Comparison of ENCODE assay signal across 1 cellular context in the genomic region with DNA sequence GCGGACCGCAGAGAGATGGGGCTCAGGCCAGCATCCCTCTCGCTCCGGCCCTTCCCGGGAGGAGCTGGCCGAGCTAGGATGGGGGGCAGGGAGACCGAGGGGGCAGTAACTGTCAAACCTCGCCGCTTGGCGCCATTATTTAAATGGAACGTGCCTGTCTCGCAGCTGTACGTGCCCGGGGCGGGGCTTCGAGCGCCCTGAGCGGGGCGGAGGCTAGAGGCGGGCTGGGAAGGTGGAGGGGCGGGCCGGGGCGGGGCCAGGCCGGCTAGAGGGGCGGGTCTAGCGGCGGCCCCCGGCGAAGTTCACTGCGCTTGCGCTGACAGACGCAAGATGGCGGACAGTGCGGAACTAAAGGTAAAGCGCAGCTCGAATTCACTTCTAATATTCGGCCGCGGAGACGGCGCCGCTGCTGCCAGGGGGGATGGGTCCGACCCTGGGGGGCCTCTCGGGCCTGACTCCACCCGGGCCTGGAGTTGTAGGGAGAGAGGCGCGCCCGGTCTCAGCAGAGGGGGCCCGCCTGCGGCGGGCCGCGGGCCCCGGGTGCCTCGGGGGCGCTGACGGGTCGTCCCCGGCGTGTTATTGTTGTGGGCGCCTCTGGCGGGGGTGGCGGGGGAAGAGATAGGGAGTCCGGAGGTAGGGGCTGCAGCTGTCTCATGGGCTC.
A peak's percentile ranks its signal among the peaks of the same experiment; 100 is the strongest.
TF ChIP-seq lines count a peak whose summit lies in the region.

Gene PIAS1, plus strand, starts transcription at position 319 of the 661 bp plus-strand sequence. Its CDS starts 12 bp downstream, at position 331.

TF ChIP-seq in K562, 482 proteins besides CTCF, POLR2A, EP300 and RAD21 (continued from another document and continues in another):
- TF ChIP-seq GMEB1 (CRISPR knock-in tag; IDR thresholded peaks at IDR 0.05), result peak; percentile 96
- TF ChIP-seq MEIS2 (IDR thresholded peaks at IDR 0.05; ENCODE audit: partially characterized antibody), result peak; percentile 51
- 0 out of 2 replicates have a peak, but pooled peaks have one; percentile 9 for TF ChIP-seq ATF7 (IDR thresholded peaks at IDR 0.05)
- TF ChIP-seq ZSCAN32 (CRISPR knock-in tag; IDR thresholded peaks at IDR 0.05), result no peak
- TF ChIP-seq NFRKB (IDR thresholded peaks at IDR 0.05; ENCODE audit: low read depth), result 0 out of 2 replicates have a peak, but pooled peaks have one; percentile 10
- 0 out of 2 replicates have a peak, but pooled peaks have one; percentile 3 for TF ChIP-seq GATAD2B (IDR thresholded peaks at IDR 0.05; ENCODE audit: borderline replicate concordance)
- no peak for TF ChIP-seq FOXP4 (CRISPR knock-in tag; IDR thresholded peaks at IDR 0.05; ENCODE audit: borderline replicate concordance)
- no peak for TF ChIP-seq ZBTB8A (IDR thresholded peaks at IDR 0.05; ENCODE audit: partially characterized antibody)
- peak in 1 of 2 experiments; percentile 87; a peak in 1 of 3 replicates for TF ChIP-seq CBX3 (IDR thresholded peaks at IDR 0.05; ENCODE audit: borderline replicate concordance in 1 of 2, low read length in 2 of 2)
- no peak for TF ChIP-seq ZNF133 (CRISPR knock-in tag; IDR thresholded peaks at IDR 0.05)
- TF ChIP-seq KDM5B (IDR thresholded peaks at IDR 0.05; ENCODE audit: insufficient replicate concordance, low read depth, low read length), result peak; percentile 57
- no peak for TF ChIP-seq CHCHD3 (CRISPR knock-in tag; IDR thresholded peaks at IDR 0.05)
- TF ChIP-seq TAF1 (IDR thresholded peaks at IDR 0.05; ENCODE audit: control insufficient read depth, extremely low read depth, insufficient read depth, low read length, severe bottlenecking), result peak; percentile 87
- TF ChIP-seq ZNF174 (CRISPR knock-in tag; IDR thresholded peaks at IDR 0.05), result no peak
- peak; percentile 73; the same call in 1 of the 2 replicates for TF ChIP-seq ZNF431 (CRISPR knock-in tag; IDR thresholded peaks at IDR 0.05)
- TF ChIP-seq BHLHE40 (IDR thresholded peaks at IDR 0.05; ENCODE audit: low read length), result peak; percentile 92
- 0 out of 2 replicates have a peak, but pooled peaks have one; percentile 74 for TF ChIP-seq CHAMP1 (IDR thresholded peaks at IDR 0.05)
- no peak for TF ChIP-seq CBX5 (IDR thresholded peaks at IDR 0.05; ENCODE audit: borderline replicate concordance, low read depth)
- no peak for TF ChIP-seq STAT5A (IDR thresholded peaks at IDR 0.05; ENCODE audit: borderline replicate concordance, low read length)
- TF ChIP-seq MEF2D (tag; conservative IDR thresholded peaks at IDR 0.05; ENCODE audit: low read depth), result 0 out of 2 replicates have a peak, but pooled peaks have one; percentile 45
- peak; percentile 82 for TF ChIP-seq RNF2 (IDR thresholded peaks at IDR 0.05)
- TF ChIP-seq, protein P1, sequence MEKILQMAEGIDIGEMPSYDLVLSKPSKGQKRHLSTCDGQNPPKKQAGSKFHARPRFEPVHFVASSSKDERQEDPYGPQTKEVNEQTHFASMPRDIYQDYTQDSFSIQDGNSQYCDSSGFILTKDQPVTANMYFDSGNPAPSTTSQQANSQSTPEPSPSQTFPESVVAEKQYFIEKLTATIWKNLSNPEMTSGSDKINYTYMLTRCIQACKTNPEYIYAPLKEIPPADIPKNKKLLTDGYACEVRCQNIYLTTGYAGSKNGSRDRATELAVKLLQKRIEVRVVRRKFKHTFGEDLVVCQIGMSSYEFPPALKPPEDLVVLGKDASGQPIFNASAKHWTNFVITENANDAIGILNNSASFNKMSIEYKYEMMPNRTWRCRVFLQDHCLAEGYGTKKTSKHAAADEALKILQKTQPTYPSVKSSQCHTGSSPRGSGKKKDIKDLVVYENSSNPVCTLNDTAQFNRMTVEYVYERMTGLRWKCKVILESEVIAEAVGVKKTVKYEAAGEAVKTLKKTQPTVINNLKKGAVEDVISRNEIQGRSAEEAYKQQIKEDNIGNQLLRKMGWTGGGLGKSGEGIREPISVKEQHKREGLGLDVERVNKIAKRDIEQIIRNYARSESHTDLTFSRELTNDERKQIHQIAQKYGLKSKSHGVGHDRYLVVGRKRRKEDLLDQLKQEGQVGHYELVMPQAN (IDR thresholded peaks at IDR 0.05; ENCODE audit: borderline replicate concordance), result 0 out of 2 replicates have a peak, but pooled peaks have one; percentile 65
- no peak for TF ChIP-seq NBN (IDR thresholded peaks at IDR 0.05; ENCODE audit: low read depth)
- no peak for TF ChIP-seq MAFG (tag; conservative IDR thresholded peaks at IDR 0.05)
- peak; percentile 94 for TF ChIP-seq POLR2G (IDR thresholded peaks at IDR 0.05; ENCODE audit: low read depth, low read length)
- no peak for TF ChIP-seq ETV1 (tag; conservative IDR thresholded peaks at IDR 0.05; ENCODE audit: low read depth)
- TF ChIP-seq SAP30 (IDR thresholded peaks at IDR 0.05; ENCODE audit: borderline replicate concordance, insufficient read depth, low read depth, low read length, poor library complexity, severe bottlenecking), result peak; percentile 88
- TF ChIP-seq RBFOX2 (IDR thresholded peaks at IDR 0.05; ENCODE audit: low read depth, low read length), result peak; percentile 92
- no peak for TF ChIP-seq PRDM10 (IDR thresholded peaks at IDR 0.05; ENCODE audit: partially characterized antibody)
- TF ChIP-seq, protein P2, sequence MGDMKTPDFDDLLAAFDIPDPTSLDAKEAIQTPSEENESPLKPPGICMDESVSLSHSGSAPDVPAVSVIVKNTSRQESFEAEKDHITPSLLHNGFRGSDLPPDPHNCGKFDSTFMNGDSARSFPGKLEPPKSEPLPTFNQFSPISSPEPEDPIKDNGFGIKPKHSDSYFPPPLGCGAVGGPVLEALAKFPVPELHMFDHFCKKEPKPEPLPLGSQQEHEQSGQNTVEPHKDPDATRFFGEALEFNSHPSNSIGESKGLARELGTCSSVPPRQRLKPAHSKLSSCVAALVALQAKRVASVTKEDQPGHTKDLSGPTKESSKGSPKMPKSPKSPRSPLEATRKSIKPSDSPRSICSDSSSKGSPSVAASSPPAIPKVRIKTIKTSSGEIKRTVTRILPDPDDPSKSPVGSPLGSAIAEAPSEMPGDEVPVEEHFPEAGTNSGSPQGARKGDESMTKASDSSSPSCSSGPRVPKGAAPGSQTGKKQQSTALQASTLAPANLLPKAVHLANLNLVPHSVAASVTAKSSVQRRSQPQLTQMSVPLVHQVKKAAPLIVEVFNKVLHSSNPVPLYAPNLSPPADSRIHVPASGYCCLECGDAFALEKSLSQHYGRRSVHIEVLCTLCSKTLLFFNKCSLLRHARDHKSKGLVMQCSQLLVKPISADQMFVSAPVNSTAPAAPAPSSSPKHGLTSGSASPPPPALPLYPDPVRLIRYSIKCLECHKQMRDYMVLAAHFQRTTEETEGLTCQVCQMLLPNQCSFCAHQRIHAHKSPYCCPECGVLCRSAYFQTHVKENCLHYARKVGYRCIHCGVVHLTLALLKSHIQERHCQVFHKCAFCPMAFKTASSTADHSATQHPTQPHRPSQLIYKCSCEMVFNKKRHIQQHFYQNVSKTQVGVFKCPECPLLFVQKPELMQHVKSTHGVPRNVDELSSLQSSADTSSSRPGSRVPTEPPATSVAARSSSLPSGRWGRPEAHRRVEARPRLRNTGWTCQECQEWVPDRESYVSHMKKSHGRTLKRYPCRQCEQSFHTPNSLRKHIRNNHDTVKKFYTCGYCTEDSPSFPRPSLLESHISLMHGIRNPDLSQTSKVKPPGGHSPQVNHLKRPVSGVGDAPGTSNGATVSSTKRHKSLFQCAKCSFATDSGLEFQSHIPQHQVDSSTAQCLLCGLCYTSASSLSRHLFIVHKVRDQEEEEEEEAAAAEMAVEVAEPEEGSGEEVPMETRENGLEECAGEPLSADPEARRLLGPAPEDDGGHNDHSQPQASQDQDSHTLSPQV (IDR thresholded peaks at IDR 0.05), result peak; percentile 4; the same call in 1 of the 2 replicates
- TF ChIP-seq NR2C1 (IDR thresholded peaks at IDR 0.05), result no peak
- no peak for TF ChIP-seq NR2C1 (tag; IDR thresholded peaks at IDR 0.05)
- peak; percentile 91 for TF ChIP-seq EP400 (IDR thresholded peaks at IDR 0.05)
- peak; percentile 97 for TF ChIP-seq MYBL2 (IDR thresholded peaks at IDR 0.05; ENCODE audit: low read depth)
- TF ChIP-seq MYBL2 (CRISPR knock-in tag; IDR thresholded peaks at IDR 0.05; ENCODE audit: borderline replicate concordance), result peak; percentile 86; the same call in 1 of the 2 replicates
- no peak for TF ChIP-seq TFE3 (CRISPR knock-in tag; IDR thresholded peaks at IDR 0.05)
